ENCODE assay signal across 8 cellular contexts in the genomic region with DNA sequence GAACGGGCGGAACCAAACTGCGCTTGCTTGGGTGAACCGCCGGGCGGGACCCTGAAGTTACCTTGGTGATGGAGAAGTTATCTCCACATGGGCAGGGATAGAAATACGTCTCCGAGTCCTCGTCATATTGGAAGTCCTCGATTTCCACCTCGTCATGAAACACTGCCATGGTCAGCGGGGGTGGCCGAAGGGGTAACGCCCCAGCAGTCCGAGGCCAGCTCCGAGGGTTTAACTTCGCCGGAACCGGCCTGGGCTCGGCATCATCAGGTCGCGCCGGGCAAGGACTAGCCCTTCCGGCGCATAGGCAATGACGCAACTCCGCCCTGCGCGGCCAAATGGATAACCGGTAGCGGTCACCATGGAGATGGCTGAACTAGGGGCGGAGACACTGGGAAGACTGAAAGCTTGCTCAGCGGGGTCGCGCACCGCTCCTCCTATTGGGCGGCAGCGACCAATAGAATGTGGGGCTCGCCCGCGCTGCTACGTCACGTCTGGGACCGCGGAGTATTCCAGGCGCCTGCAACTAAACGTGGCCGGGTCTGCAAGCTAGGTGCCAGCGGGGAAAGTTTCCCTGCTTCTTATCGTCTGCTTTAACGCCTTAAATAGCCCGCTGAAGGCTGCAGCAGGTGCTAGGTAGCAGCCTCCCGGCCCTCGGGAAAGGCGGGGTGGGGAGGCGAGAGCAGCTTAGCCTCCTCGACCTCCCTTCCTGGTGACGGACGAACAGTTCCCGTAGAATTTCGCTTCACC. TPM values are rescaled to one million over a fixed set of nuclear protein-coding genes. Genes with fewer than 3 reads are reported as not detected.
DNase-seq lines count a peak whose midpoint lies in the region; ATAC-seq and TF ChIP-seq lines count a peak whose summit lies in the region.

DPH3 (minus strand) TSS at position 236 of the 747 bp plus-strand sequence; CDS start at position 169, 67 bp downstream.
A gene with protein sequence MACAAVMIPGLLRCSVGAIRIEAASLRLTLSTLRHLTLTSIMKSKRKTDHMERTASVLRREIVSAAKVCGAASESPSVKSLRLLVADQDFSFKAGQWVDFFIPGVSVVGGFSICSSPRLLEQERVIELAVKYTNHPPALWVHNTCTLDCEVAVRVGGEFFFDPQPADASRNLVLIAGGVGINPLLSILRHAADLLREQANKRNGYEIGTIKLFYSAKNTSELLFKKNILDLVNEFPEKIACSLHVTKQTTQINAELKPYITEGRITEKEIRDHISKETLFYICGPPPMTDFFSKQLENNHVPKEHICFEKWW (plus strand): TSS at position 505 of the 747 bp plus-strand sequence. CDS start 5,741 bp downstream, outside the sequence.

- H3K9me2 ChIP-seq in GM23338 (ENCODE audit: insufficient read depth), result no peaks in the 10 kb centered on the region

- peak within 1 kb of the TSS; percentile 97 for H3K4me3 Mint-ChIP-seq in GM23338
- peak within 1 kb of the TSS; percentile 85 to 100 (median 98) for H3K4me3 Mint-ChIP-seq in naive thymus-derived CD4-positive, alpha-beta T cell
- H3K4me3 Mint-ChIP-seq in stimulated activated naive B cell treated with anti-CD40 and anti-IgM and Interleukin-4, amounts not matched to agents 10 μg/mL and 1 μg/mL and 100 μg/mL, for 72 hours, result peak within 1 kb of the TSS; percentile 96 to 97

- intact Hi-C loops in naive thymus-derived CD4-positive, alpha-beta T cell (cut with micrococcal nuclease), result loop anchor here (1.0 to 10.0 kb wide), 23 partner anchors 21 to 1480 kb away; partner anchors contain the start of genes BTD (in 2 of the 2), CAPN7 (in 2 of the 2), HACL1 (in 2 of the 2) and TBC1D5 (in 2 of the 2)

- peak; percentile 97 for ATAC-seq in GM23338
- ATAC-seq in naive thymus-derived CD4-positive, alpha-beta T cell, result peak; percentile 96
- peak; percentile 98 to 99 for ATAC-seq in stimulated activated naive B cell treated with anti-CD40 and anti-IgM and Interleukin-4, amounts not matched to agents 10 μg/mL and 1 μg/mL and 100 μg/mL, for 72 hours (replicated peaks)

- peak within 1 kb of the TSS; percentile 86 for H3K27ac ChIP-seq in GM23338 (ENCODE audit: low read depth)
- H3K27ac ChIP-seq in fibroblast of lung (ENCODE audit: insufficient read depth, low read length), result peak within 1 kb of the TSS; percentile 98
- H3K27ac ChIP-seq in naive thymus-derived CD4-positive, alpha-beta T cell (ENCODE audit: low read depth, low read length), result peak within 1 kb of the TSS; percentile 88

- H3K36me3 ChIP-seq in GM23338 (ENCODE audit: insufficient read depth) (peaks cover 13% of the 10 kb centered on the region), fibroblast of lung (ENCODE audit: control insufficient read depth, insufficient read depth, low read length) (peaks cover 4% of the 10 kb centered on the region)
- peaks cover 0 to 14% (median 0%) of the 10 kb centered on the region in 3 experiments for H3K36me3 ChIP-seq in naive thymus-derived CD4-positive, alpha-beta T cell (ENCODE audit: control insufficient read depth in 2 of 3, insufficient read depth in 3 of 3, low read length in 3 of 3)

- peaks cover 4% of the 10 kb centered on the region for H3K27me3 Mint-ChIP-seq in GM23338 (ENCODE audit: insufficient read depth, low read depth, poor library complexity)
- peaks cover 0 to 2% (median 0%) of the 10 kb centered on the region in 5 donors for H3K27me3 Mint-ChIP-seq in naive thymus-derived CD4-positive, alpha-beta T cell
- H3K27me3 Mint-ChIP-seq in stimulated activated naive B cell treated with anti-CD40 and anti-IgM and Interleukin-4, amounts not matched to agents 10 μg/mL and 1 μg/mL and 100 μg/mL, for 72 hours, result no peaks in the 10 kb centered on the region

- H3K9ac ChIP-seq in fibroblast of lung (ENCODE audit: insufficient read depth, low read length), result peak within 1 kb of the TSS; percentile 96

- H4K20me1 ChIP-seq in GM23338 (replicated peaks; ENCODE audit: insufficient read depth) (peaks cover 5% of the 10 kb centered on the region), fibroblast of lung (ENCODE audit: control insufficient read depth, extremely low read depth, insufficient read depth, low read length) (no peaks in the 10 kb centered on the region)

- H2AFZ ChIP-seq in GM23338 (peak within 1 kb of the TSS; percentile 85), fibroblast of lung (ENCODE audit: low read length) (peak within 1 kb of the TSS; percentile 95)

- H3F3A ChIP-seq in GM23338 (replicated peaks; ENCODE audit: low read depth), result no peaks in the 10 kb centered on the region

- H3K4me2 ChIP-seq in GM23338 (peak within 1 kb of the TSS; percentile 93), fibroblast of lung (ENCODE audit: extremely low read depth, insufficient read depth, low read length) (peak within 1 kb of the TSS; percentile 86)

- DNase-seq in Daoy (ENCODE audit: low read depth) (peak; percentile 98), GM23338 (ENCODE audit: low spot score) (peak; percentile 100), LHCN-M2 (ENCODE audit: low read depth) (peak; percentile 99), RPMI8226 (peak; percentile 100), fibroblast of lung (ENCODE audit: low read depth in 2 of 2) (peak; percentile 99 to 100)
- peak; percentile 98 for DNase-seq in activated T-helper 1 cell treated with anti-CD3 and anti-CD28 coated beads, Interleukin-2, amount 50 U/mL, for 16 hours (ENCODE audit: low read depth in 1 of 2, low spot score in 1 of 2)
- peak; percentile 97 to 99 (median 98) for DNase-seq in naive thymus-derived CD4-positive, alpha-beta T cell
- DNase-seq in stimulated activated naive B cell treated with anti-CD40 and anti-IgM and Interleukin-4, amounts not matched to agents 10 μg/mL and 1 μg/mL and 100 μg/mL, for 72 hours, result peak; percentile 99

- peak within 1 kb of the TSS; percentile 98 for H3K27ac Mint-ChIP-seq in GM23338
- H3K27ac Mint-ChIP-seq in naive thymus-derived CD4-positive, alpha-beta T cell, result peak within 1 kb of the TSS; percentile 96 to 100 (median 98)
- H3K27ac Mint-ChIP-seq in stimulated activated naive B cell treated with anti-CD40 and anti-IgM and Interleukin-4, amounts not matched to agents 10 μg/mL and 1 μg/mL and 100 μg/mL, for 72 hours, result peak within 1 kb of the TSS; percentile 99

- POLR2A ChIA-PET in naive thymus-derived CD4-positive, alpha-beta T cell (lab: Charles Lee), result interaction anchor here (0.7 to 2.9 kb wide), 21 partner anchors 11 to 1165 kb away, joined by 3 to 36 read pairs (median 4); partner anchors contain the start of genes CAPN7 and RBSN

- peaks cover 7% of the 10 kb centered on the region for H3K4me1 ChIP-seq in GM23338 (ENCODE audit: insufficient read depth)
- H3K4me1 ChIP-seq in fibroblast of lung (ENCODE audit: control insufficient read depth, extremely low read depth, insufficient read depth, low read length), result peaks cover 2% of the 10 kb centered on the region
- H3K4me1 ChIP-seq in naive thymus-derived CD4-positive, alpha-beta T cell (ENCODE audit: control insufficient read depth in 2 of 2, insufficient read depth in 2 of 2, low read length in 2 of 2), result peaks cover 13 to 28% of the 10 kb centered on the region in 2 donors

- TF ChIP-seq CTCF in GM23338 (conservative IDR thresholded peaks at IDR 0.05; ENCODE audit: low read depth in 2 of 2), result no peak
- no peak for TF ChIP-seq CTCF in fibroblast of lung (conservative IDR thresholded peaks at IDR 0.05 in 1 of 2, IDR thresholded peaks at IDR 0.05 in 1 of 2; ENCODE audit: low read depth in 1 of 2, low read length in 2 of 2)

- H3K9me3 Mint-ChIP-seq in GM23338, result no peaks in the 10 kb centered on the region
- H3K9me3 Mint-ChIP-seq in naive thymus-derived CD4-positive, alpha-beta T cell, result peaks cover 0 to 4% (median 0%) of the 10 kb centered on the region in 11 donors
- H3K9me3 Mint-ChIP-seq in stimulated activated naive B cell treated with anti-CD40 and anti-IgM and Interleukin-4, amounts not matched to agents 10 μg/mL and 1 μg/mL and 100 μg/mL, for 72 hours, result no peaks in the 10 kb centered on the region

- H3K79me2 ChIP-seq in GM23338 (replicated peaks; ENCODE audit: insufficient read depth) (peaks cover 72% of the 10 kb centered on the region), fibroblast of lung (ENCODE audit: control insufficient read depth, insufficient read depth, low read length) (peaks cover 39% of the 10 kb centered on the region)

- peaks cover 19% of the 10 kb centered on the region for H3K4me1 Mint-ChIP-seq in GM23338
- H3K4me1 Mint-ChIP-seq in naive thymus-derived CD4-positive, alpha-beta T cell, result peaks cover 13 to 50% (median 43%) of the 10 kb centered on the region in 7 donors
- H3K4me1 Mint-ChIP-seq in stimulated activated naive B cell treated with anti-CD40 and anti-IgM and Interleukin-4, amounts not matched to agents 10 μg/mL and 1 μg/mL and 100 μg/mL, for 72 hours, result peaks cover 12 to 28% of the 10 kb centered on the region in 2 donors

- H3K4me3 ChIP-seq in GM23338 (peak within 1 kb of the TSS; percentile 92), fibroblast of lung (replicated peaks in 1 of 4; ENCODE audit: control extremely low read depth in 1 of 4, insufficient read depth in 1 of 4, low read depth in 3 of 4, low read length in 4 of 4) (peak within 1 kb of the TSS; percentile 90 to 97 (median 92))
- H3K4me3 ChIP-seq in naive thymus-derived CD4-positive, alpha-beta T cell (ENCODE audit: low read length), result peak within 1 kb of the TSS; percentile 85

- no peaks in the 10 kb centered on the region for H3K27me3 ChIP-seq in GM23338 (ENCODE audit: insufficient read depth)
- no peaks in the 10 kb centered on the region for H3K27me3 ChIP-seq in fibroblast of lung (ENCODE audit: control insufficient read depth, insufficient read depth, low read length)
- no peaks in the 10 kb centered on the region for H3K27me3 ChIP-seq in naive thymus-derived CD4-positive, alpha-beta T cell (ENCODE audit: control insufficient read depth in 2 of 2, insufficient read depth in 2 of 2, low read length in 2 of 2)

- CTCF ChIA-PET in naive thymus-derived CD4-positive, alpha-beta T cell (lab: Charles Lee), result interaction anchor here (0.5 to 9.7 kb wide), 13 partner anchors 17 to 290 kb away, joined by 3 to 92 read pairs (median 4); no protein-coding TSS in a partner anchor

- no peaks in the 10 kb centered on the region for H3K9me3 ChIP-seq in fibroblast of lung (ENCODE audit: control insufficient read depth, insufficient read depth, low read depth, low read length)
- no peaks in the 10 kb centered on the region for H3K9me3 ChIP-seq in naive thymus-derived CD4-positive, alpha-beta T cell (ENCODE audit: control insufficient read depth in 2 of 3, low read length in 3 of 3)

- H3K36me3 Mint-ChIP-seq in GM23338 (ENCODE audit: low read depth), result peaks cover 8% of the 10 kb centered on the region; the same call in 2 of the 3 replicates
- peaks cover 0 to 6% (median 4%) of the 10 kb centered on the region in 5 donors for H3K36me3 Mint-ChIP-seq in naive thymus-derived CD4-positive, alpha-beta T cell
- peaks cover 5 to 12% of the 10 kb centered on the region in 2 donors for H3K36me3 Mint-ChIP-seq in stimulated activated naive B cell treated with anti-CD40 and anti-IgM and Interleukin-4, amounts not matched to agents 10 μg/mL and 1 μg/mL and 100 μg/mL, for 72 hours

RNA-seq across cellular contexts. Expression of gene DPH3, which starts in this region (rescaled TPM):
- total RNA-seq in Daoy (2014; rRNA removed; shearing (Covaris generic)), result 12.5 and 15.1 TPM in 2 replicates
- 14.0 and 15.3 TPM in 2 replicates for total RNA-seq in GM23338 (2014; rRNA removed; shearing (Covaris generic))
- polyA plus RNA-seq in GM23338 (2016; fragmentation: Nextera tagmentation; extraction: Ambion mirVana), result 84.3 and 91.7 TPM in 2 replicates
- 21.7 and 26.9 TPM in 2 replicates for total RNA-seq in LHCN-M2 (2014; rRNA removed)
- polyA plus RNA-seq in LHCN-M2 (2012), result 16.6 TPM
- 23.6 and 28.2 TPM in 2 replicates for total RNA-seq in fibroblast of lung
- polyA plus RNA-seq in fibroblast of lung, result 22.6 and 28.1 TPM in 2 replicates
- 25.7 and 29.3 TPM in 2 replicates for polyA plus RNA-seq in fibroblast of lung (2012)
- 4.7 and 6.1 TPM in 2 replicates for polyA minus RNA-seq in fibroblast of lung (ENCODE audit: low replicate concordance)
- 10 to 100 TPM; 12.4 to 23.6 (median 15.7) TPM for total RNA-seq in naive thymus-derived CD4-positive, alpha-beta T cell
- 10 to 100 TPM; 11.6 to 17.5 TPM for polyA plus RNA-seq in naive thymus-derived CD4-positive, alpha-beta T cell

RNA-seq across cellular contexts. Expression of the second gene that starts in this region (rescaled TPM):
- total RNA-seq in Daoy (2014; rRNA removed; shearing (Covaris generic)), result 15.1 and 21.4 TPM in 2 replicates
- 34.2 and 39.4 TPM in 2 replicates for total RNA-seq in GM23338 (2014; rRNA removed; shearing (Covaris generic))
- 20.0 and 22.9 TPM in 2 replicates for polyA plus RNA-seq in GM23338 (2016; fragmentation: Nextera tagmentation; extraction: Ambion mirVana)
- 5.5 and 8.0 TPM in 2 replicates for total RNA-seq in LHCN-M2 (2014; rRNA removed)
- 2.7 TPM for polyA plus RNA-seq in LHCN-M2 (2012)
- 7.4 and 10.4 TPM in 2 replicates for total RNA-seq in fibroblast of lung
- 6.4 and 7.8 TPM in 2 replicates for polyA plus RNA-seq in fibroblast of lung
- polyA plus RNA-seq in fibroblast of lung (2012), result 4.0 and 5.4 TPM in 2 replicates
- polyA minus RNA-seq in fibroblast of lung (ENCODE audit: low replicate concordance), result 0.94 and 7.4 TPM in 2 replicates
- total RNA-seq in naive thymus-derived CD4-positive, alpha-beta T cell, result 100 to 1,000 TPM in 4 of 5 experiments, 10 to 100 TPM in 1; 80.3 to 171 (median 152) TPM
- 100 to 1,000 TPM; 132 to 134 TPM for polyA plus RNA-seq in naive thymus-derived CD4-positive, alpha-beta T cell

Comparison
In these comparisons a context has a peak if more than half of its experiments do, and no peak if none do; other contexts are left out.
1. Peak in every context shown above with its lines: DNase-seq, ATAC-seq, H3K4me3 ChIP-seq and H3K27ac ChIP-seq.